ENCODE assay signal across 22 cellular contexts in genomic region chr20:25214416-25214770, GRCh38. TPM values are rescaled to one million over a fixed set of nuclear protein-coding genes. Genes with fewer than 3 reads are reported as not detected.
DNase-seq lines count a peak whose midpoint lies in the region; ATAC-seq, FAIRE-seq and TF ChIP-seq lines count a peak whose summit lies in the region.
"Had no signal": no experiment of that assay in that cellular context is flagged by ENCODE, and none has a peak within 500 bp of the region (broad histone marks: within the 10 kb centered on the region; RNA-seq: fewer than 3 reads in every experiment).

No MANE protein-coding gene starts in this region.

- no peak for TF ChIP-seq EP300 in HepG2 (IDR thresholded peaks at IDR 0.05; ENCODE audit: low read depth in 2 of 2, low read length in 2 of 2)
- TF ChIP-seq EP300 in HepG2 (CRISPR knock-in tag; IDR thresholded peaks at IDR 0.05; ENCODE audit: borderline replicate concordance) = no peak

- no peak overlapping the region for H3K9ac ChIP-seq in HepG2 (ENCODE audit: insufficient read depth, low read depth, low read length)
- H3K9ac ChIP-seq: BLaER1 treated with 17β-estradiol and CSF1 and Interleukin-3, amounts not matched to agents 10 nM and 100 nM; GM23248 had no signal

- no TSS peak for BruUV-seq in HepG2 (replicated peaks; lab: Mats Ljungman, UMichigan)

- no peak for TF ChIP-seq POLR2A in HepG2 (IDR thresholded peaks at IDR 0.05; ENCODE audit: insufficient read depth in 1 of 2, low read depth in 2 of 2, low read length in 2 of 2)
- TF ChIP-seq POLR2A in right lobe of liver (IDR thresholded peaks at IDR 0.05) = no peak

- H4K20me1 ChIP-seq in HepG2 (ENCODE audit: insufficient read depth, low read length) = no peaks in the 10 kb centered on the region

- TF ChIP-seq RAD21 in HepG2 (CRISPR knock-in tag; IDR thresholded peaks at IDR 0.05) = no peak

- no peaks in the 10 kb centered on the region for H3K4me1 ChIP-seq in HepG2 (ENCODE audit: insufficient read depth, low read length)
- peaks cover 0 to 5% (median 0%) of the 10 kb centered on the region in 4 donors for H3K4me1 ChIP-seq in right lobe of liver
- no peaks in the 10 kb centered on the region for H3K4me1 ChIP-seq in effector memory CD4-positive, alpha-beta T cell (ENCODE audit: control insufficient read depth, insufficient read depth, low read length, poor library complexity, severe bottlenecking)
- H3K4me1 ChIP-seq: BE2C had no signal

- CTCF ChIA-PET in HepG2 (lab: Yijun Ruan, JAX; ENCODE audit: low intra/inter-chr PET ratio, low total read pairs) = no interaction called here

- intact Hi-C loops in HepG2 (cut with micrococcal nuclease; ENCODE audit: unreplicated experiment) = no loop called here
- intact Hi-C loops in right lobe of liver (cut with DNase I) = no loop called here
- intact Hi-C loops in posterior vena cava (cut with DNase I) = no loop called here

- no peak overlapping the region for H3K27ac ChIP-seq in HepG2 (ENCODE audit: extremely low read length, insufficient read depth, low read length)
- no peak overlapping the region for H3K27ac ChIP-seq in right lobe of liver
- H3K27ac ChIP-seq in WERI-Rb-1 = peak overlapping the region; percentile 66
- H3K27ac ChIP-seq in effector memory CD4-positive, alpha-beta T cell (ENCODE audit: insufficient read depth, low read length, poor library complexity, severe bottlenecking) = no peak overlapping the region
- H3K27ac ChIP-seq: A549; BLaER1 treated with 17β-estradiol and CSF1 and Interleukin-3, amounts not matched to agents 10 nM and 100 nM; GM23248 had no signal

- no peak overlapping the region for H3K4me2 ChIP-seq in HepG2 (ENCODE audit: low read depth, low read length)
- H3K4me2 ChIP-seq: A549; BLaER1 treated with 17β-estradiol and CSF1 and Interleukin-3, amounts not matched to agents 10 nM and 100 nM had no signal

- WGBS in HepG2 (ENCODE audit: low lambda C conversion rate) = 88% methylated on average over 6 of the region's 7 CpGs
- 100% methylated on average over 1 of the region's 7 CpGs for WGBS in right lobe of liver (ENCODE audit: insufficient coverage, low coverage, low lambda C conversion rate, missing lambda C conversion rate)

- H2AFZ ChIP-seq in HepG2 (ENCODE audit: low read length) = no peak overlapping the region
- H2AFZ ChIP-seq: GM23248 had no signal

- in situ Hi-C loops in HepG2 (cut with HindIII; ENCODE audit: extremely low pct_ligation_motif_present, low pct_unique_long_range_greater_than_20kb) = no loop called here

- POLR2A ChIA-PET in HepG2 (lab: Yijun Ruan, JAX) = interaction anchor here (0.9 kb wide), 1 partner anchor 13 kb away, joined by 3 read pairs; no protein-coding TSS in a partner anchor

- no peak for TF ChIP-seq CTCF in HepG2 (CRISPR knock-in tag; IDR thresholded peaks at IDR 0.05)
- no peak for TF ChIP-seq CTCF in right lobe of liver (IDR thresholded peaks at IDR 0.05)
- no peak for TF ChIP-seq CTCF in WERI-Rb-1 (IDR thresholded peaks at IDR 0.05; ENCODE audit: low read depth, low read length)

- peaks cover 62 to 91% of the 10 kb centered on the region in 2 experiments for H3K36me3 ChIP-seq in HepG2 (replicated peaks in 1 of 2; ENCODE audit: control insufficient read depth in 1 of 2, insufficient read depth in 2 of 2, low read length in 2 of 2)
- peaks cover 0 to 34% (median 7%) of the 10 kb centered on the region in 4 donors for H3K36me3 ChIP-seq in right lobe of liver
- H3K36me3 ChIP-seq in WERI-Rb-1 = peaks cover 77% of the 10 kb centered on the region
- peaks cover 60% of the 10 kb centered on the region for H3K36me3 ChIP-seq in effector memory CD4-positive, alpha-beta T cell (ENCODE audit: control insufficient read depth, insufficient read depth, low read length)

- ATAC-seq in HepG2 (no peak), right lobe of liver (no peak), HG03565 (IDR thresholded peaks at IDR 0.05; ENCODE audit: unreplicated experiment) (no peak)
- ATAC-seq: A549 had no signal

- H3K4me3 ChIP-seq in HepG2 (replicated peaks in 1 of 3; ENCODE audit: insufficient read depth in 1 of 3, low read depth in 2 of 3, low read length in 3 of 3) (no peak overlapping the region), right lobe of liver (no peak overlapping the region), WERI-Rb-1 (ENCODE audit: low read depth, low read length) (no peak overlapping the region)
- H3K4me3 ChIP-seq in effector memory CD4-positive, alpha-beta T cell (ENCODE audit: insufficient read depth, low read depth, low read length, poor library complexity, severe bottlenecking) = no peak overlapping the region
- H3K4me3 ChIP-seq: A549; BLaER1 treated with 17β-estradiol and CSF1 and Interleukin-3, amounts not matched to agents 10 nM and 100 nM; GM23248 had no signal

- no peaks in the 10 kb centered on the region for H3K27me3 ChIP-seq in HepG2 (ENCODE audit: control insufficient read depth in 1 of 2, insufficient read depth in 2 of 2, low read length in 2 of 2)
- no peaks in the 10 kb centered on the region for H3K27me3 ChIP-seq in right lobe of liver
- H3K27me3 ChIP-seq in WERI-Rb-1 (ENCODE audit: insufficient read depth, low read depth, severe bottlenecking) = no peaks in the 10 kb centered on the region
- H3K27me3 ChIP-seq in effector memory CD4-positive, alpha-beta T cell (replicated peaks; ENCODE audit: control insufficient read depth, insufficient read depth, low read length, poor library complexity, severe bottlenecking) = no peaks in the 10 kb centered on the region
- H3K27me3 ChIP-seq: BE2C; BLaER1 treated with 17β-estradiol and CSF1 and Interleukin-3, amounts not matched to agents 10 nM and 100 nM had no signal

- DNase-seq in HepG2 (ENCODE audit: low spot score) (no peak), right lobe of liver (no peak), WERI-Rb-1 (peak; percentile 81), posterior vena cava (ENCODE audit: low spot score) (peak; percentile 40)
- no peak for DNase-seq in effector memory CD4-positive, alpha-beta T cell
- DNase-seq: 8988T; ACHN; AML-193; BE2C; CD4-positive, alpha-beta T cell; DMS53; DMS79 treated with DMSO at 0.1 percent for 48 hours; GF-D8; GM23248; H7; HCEC 1CT had no signal

- FAIRE-seq in HepG2 (lab: Jason Lieb, UNC) = no peak
- FAIRE-seq: GM12891, GM18507, H1 had no signal

- no peaks in the 10 kb centered on the region for H3K79me2 ChIP-seq in HepG2 (ENCODE audit: insufficient read depth, low read length)

- no peaks in the 10 kb centered on the region for H3K9me3 ChIP-seq in HepG2 (ENCODE audit: low read length)
- H3K9me3 ChIP-seq in right lobe of liver = no peaks in the 10 kb centered on the region
- H3K9me3 ChIP-seq in WERI-Rb-1 (ENCODE audit: severe bottlenecking) = no peaks in the 10 kb centered on the region
- no peaks in the 10 kb centered on the region for H3K9me3 ChIP-seq in effector memory CD4-positive, alpha-beta T cell (ENCODE audit: control insufficient read depth, low read length)
- H3K9me3 ChIP-seq: A549; BE2C; BLaER1 treated with 17β-estradiol and CSF1 and Interleukin-3, amounts not matched to agents 10 nM and 100 nM had no signal

RNA-seq across cellular contexts. Expression of gene ENTPD6, which starts 18.9 kb away (rescaled TPM):
- 98.4 and 164 TPM in 2 replicates for total RNA-seq in HepG2 (2016; rRNA removed; fragmentation: Illumina TruSeq; extraction: Trizol)
- 67.6 and 72.5 TPM in 2 replicates for total RNA-seq in HepG2 (2016; cell fraction: cytosol; rRNA removed; fragmentation: Illumina TruSeq; extraction: Trizol; ENCODE audit: low read depth)
- 90.5 and 177 TPM in 2 replicates for total RNA-seq in HepG2 (2016; cell fraction: insoluble cytoplasmic fraction; rRNA removed; fragmentation: Illumina TruSeq; extraction: Trizol)
- total RNA-seq in HepG2 (2016; cell fraction: membrane; rRNA removed; fragmentation: Illumina TruSeq; extraction: Trizol) = 139 and 152 TPM in 2 replicates
- 149 and 161 TPM in 2 replicates for total RNA-seq in HepG2 (2016; cell fraction: nucleus; rRNA removed; fragmentation: Illumina TruSeq; extraction: Trizol)
- polyA plus RNA-seq in HepG2 (2011; rRNA removed) = 172 and 221 TPM in 2 replicates
- polyA plus RNA-seq in HepG2 (2011; cell fraction: cytosol; rRNA removed) = 185 and 213 TPM in 2 replicates
- polyA plus RNA-seq in HepG2 (2011; cell fraction: nucleus; rRNA removed) = 538 and 633 TPM in 2 replicates
- 90.9 and 112 TPM in 2 replicates for polyA plus RNA-seq in HepG2 (2012)
- 59.4 and 67.7 TPM in 2 replicates for polyA plus RNA-seq in HepG2 (2016; cell fraction: cytosol; fragmentation: Illumina TruSeq; extraction: Trizol; ENCODE audit: low read depth)
- 85.6 and 91.9 TPM in 2 replicates for polyA plus RNA-seq in HepG2 (2016; cell fraction: insoluble cytoplasmic fraction; fragmentation: Illumina TruSeq; extraction: Trizol; ENCODE audit: low read depth)
- 104 and 119 TPM in 2 replicates for polyA plus RNA-seq in HepG2 (2016; cell fraction: membrane; fragmentation: Illumina TruSeq; extraction: Trizol; ENCODE audit: low read depth)
- polyA plus RNA-seq in HepG2 (2016; cell fraction: nucleus; fragmentation: Illumina TruSeq; extraction: Trizol; ENCODE audit: insufficient read depth, low read depth) = 320 and 321 TPM in 2 replicates
- polyA minus RNA-seq in HepG2 (2011; rRNA and poly(A)+ RNA removed; ENCODE audit: low replicate concordance) = 25.3 and 228 TPM in 2 replicates
- 56.6 and 60.3 TPM in 2 replicates for polyA minus RNA-seq in HepG2 (2011; cell fraction: cytosol; rRNA and poly(A)+ RNA removed)
- 98.2 and 106 TPM in 2 replicates for polyA minus RNA-seq in HepG2 (2011; cell fraction: nucleus; rRNA and poly(A)+ RNA removed)
- total RNA-seq in right lobe of liver = 10 to 100 TPM; 28.8 to 48.4 (median 34.6) TPM
- total RNA-seq in posterior vena cava = 10 to 100 TPM; 48.5 to 51.0 TPM

RNA-seq across cellular contexts. Expression of gene PYGB, which starts 33.5 kb away (rescaled TPM):
- total RNA-seq in HepG2 (2016; rRNA removed; fragmentation: Illumina TruSeq; extraction: Trizol) = 82.0 and 86.3 TPM in 2 replicates
- 5.4 and 6.5 TPM in 2 replicates for total RNA-seq in HepG2 (2016; cell fraction: cytosol; rRNA removed; fragmentation: Illumina TruSeq; extraction: Trizol; ENCODE audit: low read depth)
- total RNA-seq in HepG2 (2016; cell fraction: insoluble cytoplasmic fraction; rRNA removed; fragmentation: Illumina TruSeq; extraction: Trizol) = 69.1 and 89.6 TPM in 2 replicates
- total RNA-seq in HepG2 (2016; cell fraction: membrane; rRNA removed; fragmentation: Illumina TruSeq; extraction: Trizol) = 18.0 and 19.5 TPM in 2 replicates
- total RNA-seq in HepG2 (2016; cell fraction: nucleus; rRNA removed; fragmentation: Illumina TruSeq; extraction: Trizol) = 59.8 and 63.0 TPM in 2 replicates
- 24.2 and 37.5 TPM in 2 replicates for polyA plus RNA-seq in HepG2 (2011; rRNA removed)
- 24.4 and 27.4 TPM in 2 replicates for polyA plus RNA-seq in HepG2 (2011; cell fraction: cytosol; rRNA removed)
- 111 and 112 TPM in 2 replicates for polyA plus RNA-seq in HepG2 (2011; cell fraction: nucleus; rRNA removed)
- 26.9 and 46.5 TPM in 2 replicates for polyA plus RNA-seq in HepG2 (2012)
- polyA plus RNA-seq in HepG2 (2016; cell fraction: cytosol; fragmentation: Illumina TruSeq; extraction: Trizol; ENCODE audit: low read depth) = 3.5 TPM in 2 replicates
- polyA plus RNA-seq in HepG2 (2016; cell fraction: insoluble cytoplasmic fraction; fragmentation: Illumina TruSeq; extraction: Trizol; ENCODE audit: low read depth) = 45.7 and 58.6 TPM in 2 replicates
- polyA plus RNA-seq in HepG2 (2016; cell fraction: membrane; fragmentation: Illumina TruSeq; extraction: Trizol; ENCODE audit: low read depth) = 7.2 and 9.8 TPM in 2 replicates
- 79.7 and 85.5 TPM in 2 replicates for polyA plus RNA-seq in HepG2 (2016; cell fraction: nucleus; fragmentation: Illumina TruSeq; extraction: Trizol; ENCODE audit: insufficient read depth, low read depth)
- 26.5 and 80.5 TPM in 2 replicates for polyA minus RNA-seq in HepG2 (2011; rRNA and poly(A)+ RNA removed; ENCODE audit: low replicate concordance)
- 36.1 and 38.1 TPM in 2 replicates for polyA minus RNA-seq in HepG2 (2011; cell fraction: cytosol; rRNA and poly(A)+ RNA removed)
- polyA minus RNA-seq in HepG2 (2011; cell fraction: nucleus; rRNA and poly(A)+ RNA removed) = 27.9 and 31.3 TPM in 2 replicates
- total RNA-seq in right lobe of liver = 10 to 100 TPM in 3 of 6 experiments, 1 to 10 TPM in 3; 6.6 to 27.4 (median 13.2) TPM
- total RNA-seq in posterior vena cava = 100 to 1,000 TPM; 132 to 155 TPM

Comparison
In these comparisons a context has a peak if more than half of its experiments do, and no peak if none do; other contexts are left out.
1. DNase-seq: peak in WERI-Rb-1 (single experiment) and posterior vena cava (single experiment); none in HepG2 (single experiment), right lobe of liver (0 of 3) and effector memory CD4-positive, alpha-beta T cell (0 of 3).